ENCODE assay signal across 31 cellular contexts in genomic region chr13:48890386-48890785, GRCh38.
"Had no signal": no experiment of that assay in that cellular context is flagged by ENCODE, and none has a peak within 500 bp of the region (broad histone marks: within the 10 kb centered on the region; RNA-seq: fewer than 3 reads in every experiment).

No MANE protein-coding gene starts in this region.

- H3K4me1 ChIP-seq: gastroesophageal sphincter, right lobe of liver, thyroid gland had no signal

- H3K27ac Mint-ChIP-seq: activated naive CD4-positive, alpha-beta T cell treated with anti-CD3 and anti-CD28 coated beads, Interleukin-2, amount 10 ng/mL, durations not matched to agents 7 days and 5 days; nephron progenitor cell; progenitor cell of endocrine pancreas; T-helper 1 cell treated with Interleukin-12 subunit alpha and Interleukin-12 subunit beta and Interleukin-4 antibody, amounts not matched to agents 30 μg/mL and 1 μg/mL, for 36 hours had no signal

- H3K4me1 Mint-ChIP-seq: central memory CD8-positive, alpha-beta T cell; nephron progenitor cell had no signal

- H3K27me3 Mint-ChIP-seq: activated naive CD4-positive, alpha-beta T cell treated with anti-CD3 and anti-CD28 coated beads, Interleukin-2, amount 10 ng/mL, durations not matched to agents 7 days and 5 days; central memory CD8-positive, alpha-beta T cell had no signal

- H3K36me3 Mint-ChIP-seq: activated naive CD4-positive, alpha-beta T cell treated with anti-CD3 and anti-CD28 coated beads, Interleukin-2, amount 10 ng/mL, durations not matched to agents 7 days and 5 days; stimulated activated effector memory CD8-positive, alpha-beta T cell treated with anti-CD3 and anti-CD28 coated beads, Interleukin-12 subunit alpha, Interleukin-12 subunit beta, amount 100 ng/mL, for 72 hours had no signal

- H3K36me3 ChIP-seq: gastroesophageal sphincter, ovary, right lobe of liver, stomach, thyroid gland had no signal

- H3K9me3 Mint-ChIP-seq: activated naive CD4-positive, alpha-beta T cell treated with anti-CD3 and anti-CD28 coated beads, Interleukin-2, amount 10 ng/mL, durations not matched to agents 7 days and 5 days; central memory CD8-positive, alpha-beta T cell; nephron progenitor cell; stimulated activated effector memory CD8-positive, alpha-beta T cell treated with anti-CD3 and anti-CD28 coated beads, Interleukin-12 subunit alpha, Interleukin-12 subunit beta, amount 100 ng/mL, for 72 hours had no signal

- H3K27me3 ChIP-seq: gastroesophageal sphincter, ovary, right lobe of liver, stomach, thyroid gland had no signal

- DNase-seq: activated CD4-positive, alpha-beta T cell treated with anti-CD3 and anti-CD28 coated beads for 4 hours; activated CD4-positive, alpha-beta T cell treated with anti-CD3 and anti-CD28 coated beads, Interleukin-2, amount 50 U/mL, for 48 hours; activated CD8-positive, alpha-beta memory T cell treated with anti-CD3 and anti-CD28 coated beads for 24 hours; activated effector memory CD4-positive, alpha-beta T cell treated with anti-CD3 and anti-CD28 coated beads, Interleukin-2, amount 50 U/mL, for 16 hours; activated naive CD4-positive, alpha-beta T cell treated with anti-CD3 and anti-CD28 coated beads, Interleukin-2, amount 10 ng/mL, durations not matched to agents 7 days and 5 days; dermis blood vessel endothelial cell; effector CD8-positive, alpha-beta T cell; erythroblast; head of caudate nucleus; hippocampal formation; kidney; left colon; mammary epithelial cell; nephron progenitor cell; ovary; right lobe of liver; SK-N-SH; stimulated activated CD4-positive, alpha-beta T cell treated with anti-CD3 and anti-CD28 coated beads, Interleukin-4, amount 100 ng/mL, for 24 hours; stomach; SW 1271; T-helper 9 cell; thyroid gland had no signal

- H3K27ac ChIP-seq: gastroesophageal sphincter, ovary, right lobe of liver, stomach, thyroid gland, VCaP had no signal

- H3K4me3 Mint-ChIP-seq: activated naive CD4-positive, alpha-beta T cell treated with anti-CD3 and anti-CD28 coated beads, Interleukin-2, amount 10 ng/mL, durations not matched to agents 7 days and 5 days; central memory CD8-positive, alpha-beta T cell; nephron progenitor cell; stimulated activated effector memory CD8-positive, alpha-beta T cell treated with anti-CD3 and anti-CD28 coated beads, Interleukin-12 subunit alpha, Interleukin-12 subunit beta, amount 100 ng/mL, for 72 hours; T-helper 1 cell treated with Interleukin-12 subunit alpha and Interleukin-12 subunit beta and Interleukin-4 antibody, amounts not matched to agents 30 μg/mL and 1 μg/mL, for 36 hours had no signal

- ATAC-seq: gastroesophageal sphincter; left colon; right lobe of liver; stimulated activated effector memory CD8-positive, alpha-beta T cell treated with anti-CD3 and anti-CD28 coated beads, Interleukin-12 subunit alpha, Interleukin-12 subunit beta, amount 100 ng/mL, for 72 hours had no signal

- H3K4me3 ChIP-seq: gastroesophageal sphincter, ovary, right lobe of liver, stomach, thyroid gland had no signal

- H3K9ac ChIP-seq: SK-N-SH had no signal

- H3K9me3 ChIP-seq: gastroesophageal sphincter, ovary, right lobe of liver, SK-N-SH, stomach, thyroid gland had no signal

- FAIRE-seq: bronchial epithelial cell, colon, kidney, TTC549 had no signal
